Comparison of ENCODE assay signal across 25 cellular contexts in the genomic region with DNA sequence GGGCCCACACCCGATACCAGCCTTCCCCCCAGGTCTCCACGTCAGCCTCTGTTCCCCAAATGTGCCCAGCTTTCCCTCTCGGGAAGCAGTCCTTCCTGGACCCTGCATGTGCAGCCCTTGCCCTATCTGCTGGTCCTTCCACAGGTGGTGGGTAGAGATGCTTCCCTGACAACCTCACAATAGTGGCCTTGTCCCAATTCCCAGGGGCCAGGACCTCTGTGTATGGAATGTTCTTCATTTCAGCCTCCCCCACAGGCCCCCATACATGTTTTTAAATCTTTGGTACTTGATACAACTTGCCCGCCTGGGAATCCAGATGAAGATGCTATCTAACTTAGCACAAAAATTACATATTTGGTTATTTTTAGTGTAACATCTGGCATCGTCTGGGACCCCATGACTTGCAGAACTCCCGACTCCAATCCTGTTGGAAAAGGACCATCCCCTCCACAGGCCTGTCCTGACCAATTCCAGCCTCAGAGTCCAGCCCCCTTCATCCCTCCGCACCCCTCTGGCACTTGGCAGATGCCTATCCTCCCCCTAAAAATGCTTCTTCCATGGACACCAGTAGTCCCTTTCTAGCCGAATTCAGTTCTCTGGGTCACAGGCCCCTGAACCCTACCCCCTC. TPM values are rescaled to one million over a fixed set of nuclear protein-coding genes. Genes with fewer than 3 reads are reported as not detected.
"Had no signal": no experiment of that assay in that cellular context is flagged by ENCODE, and none has a peak within 500 bp of the region (broad histone marks: within the 10 kb centered on the region; RNA-seq: fewer than 3 reads in every experiment).

No MANE protein-coding gene starts in this region.

- ATAC-seq: activated CD4-positive, alpha-beta T cell treated with anti-CD3 and anti-CD28 coated beads for 36 hours; activated CD8-positive, alpha-beta memory T cell treated with anti-CD3 and anti-CD28 coated beads, Interleukin-2, amount 10 ng/mL, durations not matched to agents 7 days and 5 days; activated CD8-positive, alpha-beta T cell treated with anti-CD3 and anti-CD28 coated beads, Interleukin-2, amount 10 ng/mL, durations not matched to agents 7 days and 5 days; activated naive CD8-positive, alpha-beta T cell treated with anti-CD3 and anti-CD28 coated beads, Interleukin-2, amount 50 U/mL, for 24 hours; effector memory CD8-positive, alpha-beta T cell; left lobe of liver; mucosa of descending colon; natural killer cell treated with Interleukin-12 subunit alpha and Interleukin-12 subunit beta and Interleukin-15 and Interleukin-18, amount 100 ng/mL, for 72 hours had no signal

- H3K4me3 ChIP-seq: cardiac muscle cell, lung, mucosa of descending colon, spleen, suprapubic skin, transverse colon had no signal

- H3K4me1 ChIP-seq: spleen, transverse colon had no signal

- H3K36me3 ChIP-seq: cardiac muscle cell, neutrophil, spleen, suprapubic skin, transverse colon had no signal

- H3K27ac ChIP-seq: cardiac muscle cell, neutrophil, spleen, suprapubic skin, transverse colon had no signal

- H3K27me3 ChIP-seq: cardiac muscle cell, suprapubic skin had no signal

- H3K9me3 ChIP-seq: mucosa of descending colon, neutrophil, spleen, suprapubic skin, transverse colon had no signal

- DNase-seq: activated CD4-positive, alpha-beta T cell treated with anti-CD3 and anti-CD28 coated beads for 36 hours; activated CD4-positive, CD25-positive, alpha-beta regulatory T cell; activated CD8-positive, alpha-beta memory T cell treated with anti-CD3 and anti-CD28 coated beads, Interleukin-2, amount 10 ng/mL, durations not matched to agents 7 days and 5 days; activated CD8-positive, alpha-beta T cell treated with anti-CD3 and anti-CD28 coated beads, Interleukin-2, amount 10 ng/mL, durations not matched to agents 7 days and 5 days; activated naive CD8-positive, alpha-beta T cell treated with anti-CD3 and anti-CD28 coated beads, Interleukin-2, amount 50 U/mL, for 24 hours; activated T-cell treated with anti-CD3 and anti-CD28 coated beads, Interleukin-2, amount 50 U/mL, for 48 hours; amygdala; cortex of kidney; effector memory CD8-positive, alpha-beta T cell; erythroblast; head of caudate nucleus; mucosa of descending colon; spleen; stimulated activated naive CD4-positive, alpha-beta T cell; T-helper 1 cell; transverse colon had no signal

RNA-seq across cellular contexts. Expression of a gene that starts 39.6 kb away (rescaled TPM):
- total RNA-seq: activated CD4-positive, alpha-beta T cell treated with anti-CD3 and anti-CD28 coated beads for 36 hours; activated CD8-positive, alpha-beta memory T cell treated with anti-CD3 and anti-CD28 coated beads, Interleukin-2, amount 10 ng/mL, durations not matched to agents 7 days and 5 days; activated CD8-positive, alpha-beta T cell treated with anti-CD3 and anti-CD28 coated beads, Interleukin-2, amount 10 ng/mL, durations not matched to agents 7 days and 5 days; activated T-helper 2 cell treated with anti-CD3 and anti-CD28 coated beads, Interferon-gamma antibody, Interleukin-2, Interleukin-4, amounts not matched to agents 10 μg/mL and 5 μg/mL and 100 μg/mL, durations not matched to agents 14 hours and 24 hours and 36 hours; myocyte; natural killer cell treated with Interleukin-12 subunit alpha and Interleukin-12 subunit beta and Interleukin-15 and Interleukin-18, amount 100 ng/mL, for 72 hours; osteocyte had no signal
